Comparison of ENCODE assay signal across 2 cellular contexts in the genomic region with DNA sequence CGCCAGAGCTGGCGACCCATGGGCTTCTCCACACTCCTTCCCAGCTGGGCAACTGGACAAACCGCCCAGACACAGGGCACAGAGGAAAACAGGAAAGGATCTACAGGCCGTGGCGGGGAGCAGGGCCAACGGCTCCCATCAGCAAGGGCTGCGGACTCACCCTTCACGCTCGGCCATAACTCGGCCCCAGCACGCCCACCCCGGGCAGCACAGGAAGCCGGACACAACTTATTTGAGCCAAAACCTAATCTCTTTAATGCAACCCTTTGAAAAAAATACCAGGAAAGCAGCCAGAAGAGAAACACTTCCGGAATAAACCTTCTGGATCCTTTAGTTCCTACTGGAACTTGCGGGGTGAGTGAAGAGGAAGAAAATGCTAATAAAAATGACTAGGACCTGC.
TF ChIP-seq lines count a peak whose summit lies in the region.

No MANE protein-coding gene starts in this region.

TF ChIP-seq in liver, 16 proteins besides CTCF, POLR2A, EP300 and RAD21 (continued from another document):
- TF ChIP-seq, protein P1, sequence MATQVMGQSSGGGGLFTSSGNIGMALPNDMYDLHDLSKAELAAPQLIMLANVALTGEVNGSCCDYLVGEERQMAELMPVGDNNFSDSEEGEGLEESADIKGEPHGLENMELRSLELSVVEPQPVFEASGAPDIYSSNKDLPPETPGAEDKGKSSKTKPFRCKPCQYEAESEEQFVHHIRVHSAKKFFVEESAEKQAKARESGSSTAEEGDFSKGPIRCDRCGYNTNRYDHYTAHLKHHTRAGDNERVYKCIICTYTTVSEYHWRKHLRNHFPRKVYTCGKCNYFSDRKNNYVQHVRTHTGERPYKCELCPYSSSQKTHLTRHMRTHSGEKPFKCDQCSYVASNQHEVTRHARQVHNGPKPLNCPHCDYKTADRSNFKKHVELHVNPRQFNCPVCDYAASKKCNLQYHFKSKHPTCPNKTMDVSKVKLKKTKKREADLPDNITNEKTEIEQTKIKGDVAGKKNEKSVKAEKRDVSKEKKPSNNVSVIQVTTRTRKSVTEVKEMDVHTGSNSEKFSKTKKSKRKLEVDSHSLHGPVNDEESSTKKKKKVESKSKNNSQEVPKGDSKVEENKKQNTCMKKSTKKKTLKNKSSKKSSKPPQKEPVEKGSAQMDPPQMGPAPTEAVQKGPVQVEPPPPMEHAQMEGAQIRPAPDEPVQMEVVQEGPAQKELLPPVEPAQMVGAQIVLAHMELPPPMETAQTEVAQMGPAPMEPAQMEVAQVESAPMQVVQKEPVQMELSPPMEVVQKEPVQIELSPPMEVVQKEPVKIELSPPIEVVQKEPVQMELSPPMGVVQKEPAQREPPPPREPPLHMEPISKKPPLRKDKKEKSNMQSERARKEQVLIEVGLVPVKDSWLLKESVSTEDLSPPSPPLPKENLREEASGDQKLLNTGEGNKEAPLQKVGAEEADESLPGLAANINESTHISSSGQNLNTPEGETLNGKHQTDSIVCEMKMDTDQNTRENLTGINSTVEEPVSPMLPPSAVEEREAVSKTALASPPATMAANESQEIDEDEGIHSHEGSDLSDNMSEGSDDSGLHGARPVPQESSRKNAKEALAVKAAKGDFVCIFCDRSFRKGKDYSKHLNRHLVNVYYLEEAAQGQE (IDR thresholded peaks at IDR 0.05): no peak

TF ChIP-seq in HepG2, 621 proteins besides CTCF, POLR2A, EP300 and RAD21:
- TF ChIP-seq, protein P2, sequence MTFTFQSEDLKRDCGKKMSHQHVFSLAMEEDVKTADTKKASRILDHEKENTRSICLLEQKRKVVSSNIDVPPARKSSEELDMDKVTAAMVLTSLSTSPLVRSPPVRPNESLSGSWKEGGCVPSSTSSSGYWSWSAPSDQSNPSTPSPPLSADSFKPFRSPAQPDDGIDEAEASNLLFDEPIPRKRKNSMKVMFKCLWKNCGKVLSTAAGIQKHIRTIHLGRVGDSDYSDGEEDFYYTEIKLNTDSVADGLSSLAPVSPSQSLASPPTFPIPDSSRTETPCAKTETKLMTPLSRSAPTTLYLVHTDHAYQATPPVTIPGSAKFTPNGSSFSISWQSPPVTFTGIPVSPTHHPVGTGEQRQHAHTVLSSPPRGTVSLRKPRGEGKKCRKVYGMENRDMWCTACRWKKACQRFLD (CRISPR knock-in tag; IDR thresholded peaks at IDR 0.05; ENCODE audit: borderline replicate concordance): no peak
- TF ChIP-seq TCF7 (IDR thresholded peaks at IDR 0.05; ENCODE audit: low read depth) (no peak), REPIN1 (CRISPR knock-in tag; IDR thresholded peaks at IDR 0.05; ENCODE audit: borderline replicate concordance, low read depth) (no peak), ZNF441 (CRISPR knock-in tag; IDR thresholded peaks at IDR 0.05; ENCODE audit: borderline replicate concordance) (no peak), ZNF263 (CRISPR knock-in tag; IDR thresholded peaks at IDR 0.05) (no peak), ESRRA (CRISPR knock-in tag; IDR thresholded peaks at IDR 0.05; ENCODE audit: low read depth) (no peak), ZNF329 (CRISPR knock-in tag; IDR thresholded peaks at IDR 0.05; ENCODE audit: low read depth) (no peak), PTBP1 (IDR thresholded peaks at IDR 0.05; ENCODE audit: low read depth, low read length, poor library complexity, severe bottlenecking) (no peak), ZNF333 (CRISPR knock-in tag; IDR thresholded peaks at IDR 0.05; ENCODE audit: borderline replicate concordance) (no peak)
- TF ChIP-seq, protein P3, sequence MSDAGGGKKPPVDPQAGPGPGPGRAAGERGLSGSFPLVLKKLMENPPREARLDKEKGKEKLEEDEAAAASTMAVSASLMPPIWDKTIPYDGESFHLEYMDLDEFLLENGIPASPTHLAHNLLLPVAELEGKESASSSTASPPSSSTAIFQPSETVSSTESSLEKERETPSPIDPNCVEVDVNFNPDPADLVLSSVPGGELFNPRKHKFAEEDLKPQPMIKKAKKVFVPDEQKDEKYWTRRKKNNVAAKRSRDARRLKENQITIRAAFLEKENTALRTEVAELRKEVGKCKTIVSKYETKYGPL (CRISPR knock-in tag; IDR thresholded peaks at IDR 0.05): no peak
